ENCODE assay signal across 32 cellular contexts in genomic region chr4:148847544-148847943, GRCh38.
"Had no signal": no experiment of that assay in that cellular context is flagged by ENCODE, and none has a peak within 500 bp of the region (broad histone marks: within the 10 kb centered on the region; RNA-seq: fewer than 3 reads in every experiment).

No MANE protein-coding gene starts in this region.

- H3K27me3 ChIP-seq: body of pancreas, breast epithelium had no signal

- H3K4me3 ChIP-seq: body of pancreas, breast epithelium had no signal

- H3K9ac ChIP-seq: KMS-11 had no signal

- H3K4me1 ChIP-seq: breast epithelium had no signal

- DNase-seq: activated CD4-positive, alpha-beta T cell treated with anti-CD3 and anti-CD28 coated beads for 36 hours; activated CD4-positive, alpha-beta T cell treated with anti-CD3 and anti-CD28 coated beads, Interleukin-2, amount 10 ng/mL, durations not matched to agents 7 days and 5 days; activated CD4-positive, alpha-beta T cell treated with anti-CD3 and anti-CD28 coated beads, Interleukin-2, amount 50 U/mL, for 48 hours; activated CD8-positive, alpha-beta T cell treated with anti-CD3 and anti-CD28 coated beads, Interleukin-2, amount 10 ng/mL, durations not matched to agents 7 days and 5 days; activated gamma-delta T cell; activated naive CD4-positive, alpha-beta T cell treated with Interleukin-2 at 50 U/mL for 16 hours; activated naive CD8-positive, alpha-beta T cell treated with anti-CD3 and anti-CD28 coated beads, Interleukin-2, amount 10 ng/mL, durations not matched to agents 7 days and 5 days; activated T-cell treated with anti-CD3 and anti-CD28 coated beads, Interleukin-2, amount 50 U/mL, for 24 hours; amygdala; body of pancreas; MM.1S; MV-4-11; NCI-H1092; NCI-H1436 treated with DMSO at 0.1 percent for 48 hours; NCI-H1694 treated with DMSO at 0.1 percent for 48 hours; NCI-H2029; NCI-H345; NCI-H510A; NCI-H526; NCI-H748 treated with DMSO at 0.1 percent for 48 hours; NK-92 treated with Interleukin-12 subunit alpha and Interleukin-12 subunit beta, amount 100 ng/mL, for 24 hours; PC-3; SIG-M5; T1000 had no signal

- H3K36me3 ChIP-seq: breast epithelium had no signal

- H3K4me1 Mint-ChIP-seq: activated CD4-positive, alpha-beta T cell treated with anti-CD3 and anti-CD28 coated beads for 36 hours; activated CD4-positive, alpha-beta T cell treated with anti-CD3 and anti-CD28 coated beads, Interleukin-2, amount 10 ng/mL, durations not matched to agents 7 days and 5 days; activated naive CD4-positive, alpha-beta T cell treated with anti-CD3 and anti-CD28 coated beads, Interleukin-2, amount 50 U/mL, for 24 hours; activated naive CD8-positive, alpha-beta T cell treated with anti-CD3 and anti-CD28 coated beads, Interleukin-2, amount 10 ng/mL, durations not matched to agents 7 days and 5 days had no signal

- H3K4me2 ChIP-seq: KMS-11 had no signal

- H3K9me3 Mint-ChIP-seq: activated CD4-positive, alpha-beta T cell treated with anti-CD3 and anti-CD28 coated beads, Interleukin-2, amount 10 ng/mL, durations not matched to agents 7 days and 5 days; activated naive CD4-positive, alpha-beta T cell treated with anti-CD3 and anti-CD28 coated beads, Interleukin-2, amount 50 U/mL, for 24 hours; activated naive CD8-positive, alpha-beta T cell treated with anti-CD3 and anti-CD28 coated beads, Interleukin-2, amount 10 ng/mL, durations not matched to agents 7 days and 5 days; activated T-cell treated with anti-CD3 and anti-CD28 coated beads, Interleukin-2, amount 50 U/mL, for 24 hours; activated T-helper 2 cell treated with anti-CD3 and anti-CD28 coated beads, Interferon-gamma antibody, Interleukin-2, Interleukin-4, amounts not matched to agents 10 μg/mL and 5 μg/mL and 100 μg/mL, durations not matched to agents 14 hours and 24 hours and 36 hours; WTC11 had no signal

- H3K27ac Mint-ChIP-seq: activated CD4-positive, alpha-beta T cell treated with anti-CD3 and anti-CD28 coated beads for 36 hours; activated CD4-positive, alpha-beta T cell treated with anti-CD3 and anti-CD28 coated beads, Interleukin-2, amount 10 ng/mL, durations not matched to agents 7 days and 5 days; activated CD8-positive, alpha-beta T cell treated with anti-CD3 and anti-CD28 coated beads, Interleukin-2, amount 10 ng/mL, durations not matched to agents 7 days and 5 days; activated naive CD4-positive, alpha-beta T cell treated with anti-CD3 and anti-CD28 coated beads, Interleukin-2, amount 50 U/mL, for 24 hours; activated naive CD8-positive, alpha-beta T cell treated with anti-CD3 and anti-CD28 coated beads, Interleukin-2, amount 10 ng/mL, durations not matched to agents 7 days and 5 days; activated T-cell treated with anti-CD3 and anti-CD28 coated beads, Interleukin-2, amount 50 U/mL, for 24 hours; activated T-helper 2 cell treated with anti-CD3 and anti-CD28 coated beads, Interferon-gamma antibody, Interleukin-2, Interleukin-4, amounts not matched to agents 10 μg/mL and 5 μg/mL and 100 μg/mL, durations not matched to agents 14 hours and 24 hours and 36 hours; WTC11 had no signal

- H3K9me3 ChIP-seq: body of pancreas, breast epithelium had no signal

- H3K36me3 Mint-ChIP-seq: activated naive CD4-positive, alpha-beta T cell treated with anti-CD3 and anti-CD28 coated beads, Interleukin-2, amount 50 U/mL, for 24 hours; activated naive CD8-positive, alpha-beta T cell treated with anti-CD3 and anti-CD28 coated beads, Interleukin-2, amount 10 ng/mL, durations not matched to agents 7 days and 5 days; WTC11 had no signal

- H3K27ac ChIP-seq: body of pancreas, breast epithelium, KMS-11, RWPE1 had no signal

- H3K27me3 Mint-ChIP-seq: activated CD4-positive, alpha-beta T cell treated with anti-CD3 and anti-CD28 coated beads for 36 hours; activated CD4-positive, alpha-beta T cell treated with anti-CD3 and anti-CD28 coated beads, Interleukin-2, amount 10 ng/mL, durations not matched to agents 7 days and 5 days; activated naive CD8-positive, alpha-beta T cell treated with anti-CD3 and anti-CD28 coated beads, Interleukin-2, amount 10 ng/mL, durations not matched to agents 7 days and 5 days; activated T-cell treated with anti-CD3 and anti-CD28 coated beads, Interleukin-2, amount 50 U/mL, for 24 hours had no signal

- H3K4me3 Mint-ChIP-seq: activated CD4-positive, alpha-beta T cell treated with anti-CD3 and anti-CD28 coated beads for 36 hours; activated CD4-positive, alpha-beta T cell treated with anti-CD3 and anti-CD28 coated beads, Interleukin-2, amount 10 ng/mL, durations not matched to agents 7 days and 5 days; activated CD8-positive, alpha-beta T cell treated with anti-CD3 and anti-CD28 coated beads, Interleukin-2, amount 10 ng/mL, durations not matched to agents 7 days and 5 days; activated naive CD4-positive, alpha-beta T cell treated with anti-CD3 and anti-CD28 coated beads, Interleukin-2, amount 50 U/mL, for 24 hours; activated naive CD8-positive, alpha-beta T cell treated with anti-CD3 and anti-CD28 coated beads, Interleukin-2, amount 10 ng/mL, durations not matched to agents 7 days and 5 days; activated T-cell treated with anti-CD3 and anti-CD28 coated beads, Interleukin-2, amount 50 U/mL, for 24 hours; WTC11 had no signal

- ATAC-seq: activated CD4-positive, alpha-beta T cell treated with anti-CD3 and anti-CD28 coated beads for 36 hours; activated CD4-positive, CD25-positive, alpha-beta regulatory T cell treated with anti-CD3 and anti-CD28 coated beads, Interleukin-2, amount 50 U/mL, for 24 hours; activated CD8-positive, alpha-beta T cell treated with anti-CD3 and anti-CD28 coated beads, Interleukin-2, amount 10 ng/mL, durations not matched to agents 7 days and 5 days; body of pancreas; PC-3; Right ventricle myocardium inferior; WTC11 had no signal
